Comparison of ENCODE assay signal across 1 cellular context in genomic region chr17:21061971-21062526, GRCh38.
TF ChIP-seq lines count a peak whose summit lies in the region.

No MANE protein-coding gene starts in this region.

TF ChIP-seq in WTC11, 78 proteins besides CTCF, POLR2A, EP300 and RAD21 (continued from another document):
- no peak for TF ChIP-seq MAX (CRISPR knock-in tag; IDR thresholded peaks at IDR 0.05)
- no peak for TF ChIP-seq CBFB (CRISPR knock-in tag; IDR thresholded peaks at IDR 0.05; ENCODE audit: low read depth)
- TF ChIP-seq PRRX2 (CRISPR knock-in tag; IDR thresholded peaks at IDR 0.05) = no peak
